41 cellular contexts compared by ENCODE assay signal in genomic region chr4:138374947-138375346, GRCh38.
"Had no signal": no experiment of that assay in that cellular context is flagged by ENCODE, and none has a peak within 500 bp of the region (broad histone marks: within the 10 kb centered on the region; RNA-seq: fewer than 3 reads in every experiment).

No MANE protein-coding gene starts in this region.

- H3K4me1 Mint-ChIP-seq: activated naive CD4-positive, alpha-beta T cell treated with anti-CD3 and anti-CD28 coated beads, Interleukin-2, amount 10 ng/mL, durations not matched to agents 7 days and 5 days; activated naive CD4-positive, alpha-beta T cell treated with anti-CD3 and anti-CD28 coated beads, Interleukin-2, amount 50 U/mL, for 24 hours; activated naive CD8-positive, alpha-beta T cell treated with anti-CD3 and anti-CD28 coated beads for 36 hours; activated naive CD8-positive, alpha-beta T cell treated with anti-CD3 and anti-CD28 coated beads, Interleukin-2, amount 10 ng/mL, durations not matched to agents 7 days and 5 days; activated naive CD8-positive, alpha-beta T cell treated with anti-CD3 and anti-CD28 coated beads, Interleukin-2, amount 50 U/mL, for 24 hours; activated T-helper 17 cell treated with anti-CD3 and anti-CD28 coated beads, Interleukin-2, amount 50 U/mL, for 72 hours; brain; central memory CD8-positive, alpha-beta T cell had no signal

- H3K36me3 ChIP-seq: adrenal gland, ascending aorta, brain microvascular endothelial cell, breast epithelium, cardiac muscle cell had no signal

- H3K4me3 Mint-ChIP-seq: activated naive CD4-positive, alpha-beta T cell treated with anti-CD3 and anti-CD28 coated beads for 36 hours; activated naive CD4-positive, alpha-beta T cell treated with anti-CD3 and anti-CD28 coated beads, Interleukin-2, amount 10 ng/mL, durations not matched to agents 7 days and 5 days; activated naive CD4-positive, alpha-beta T cell treated with anti-CD3 and anti-CD28 coated beads, Interleukin-2, amount 50 U/mL, for 24 hours; activated naive CD8-positive, alpha-beta T cell; activated naive CD8-positive, alpha-beta T cell treated with anti-CD3 and anti-CD28 coated beads for 36 hours; activated naive CD8-positive, alpha-beta T cell treated with anti-CD3 and anti-CD28 coated beads, Interleukin-2, amount 10 ng/mL, durations not matched to agents 7 days and 5 days; activated naive CD8-positive, alpha-beta T cell treated with anti-CD3 and anti-CD28 coated beads, Interleukin-2, amount 50 U/mL, for 24 hours; activated T-cell treated with anti-CD3 and anti-CD28 coated beads, Interleukin-2, amount 50 U/mL, for 24 hours; activated T-cell treated with anti-CD3 and anti-CD28 coated beads, Interleukin-2, amount 50 U/mL, for 4 hours; activated T-cell treated with anti-CD3 and anti-CD28 coated beads, Interleukin-2, amount 50 U/mL, for 72 hours; activated T-helper 1 cell treated with anti-CD3 and anti-CD28 coated beads, Interleukin-12 subunit alpha, Interleukin-12 subunit beta, Interleukin-2, Interleukin-4 antibody, amounts not matched to agents 30 ng/mL and 10 ng/mL and 1 ng/mL, durations not matched to agents 14 hours and 24 hours and 36 hours; activated T-helper 17 cell treated with anti-CD3 and anti-CD28 coated beads, Interleukin-2, amount 50 U/mL, for 72 hours; brain; central memory CD8-positive, alpha-beta T cell had no signal

- FAIRE-seq: astrocyte, bronchial epithelial cell had no signal

- H3K9me3 ChIP-seq: adrenal gland, body of pancreas had no signal

- H3K9me3 Mint-ChIP-seq: activated naive CD4-positive, alpha-beta T cell treated with anti-CD3 and anti-CD28 coated beads, Interleukin-2, amount 10 ng/mL, durations not matched to agents 7 days and 5 days; activated naive CD8-positive, alpha-beta T cell treated with anti-CD3 and anti-CD28 coated beads, Interleukin-2, amount 10 ng/mL, durations not matched to agents 7 days and 5 days; activated T-helper 1 cell treated with anti-CD3 and anti-CD28 coated beads, Interleukin-12 subunit alpha, Interleukin-12 subunit beta, Interleukin-2, Interleukin-4 antibody, amounts not matched to agents 30 ng/mL and 10 ng/mL and 1 ng/mL, durations not matched to agents 14 hours and 24 hours and 36 hours had no signal

- H3K27ac ChIP-seq: adrenal gland, ascending aorta, body of pancreas, brain microvascular endothelial cell, breast epithelium, cardiac muscle cell had no signal

- H3K36me3 Mint-ChIP-seq: activated naive CD4-positive, alpha-beta T cell treated with anti-CD3 and anti-CD28 coated beads, Interleukin-2, amount 10 ng/mL, durations not matched to agents 7 days and 5 days; activated naive CD4-positive, alpha-beta T cell treated with anti-CD3 and anti-CD28 coated beads, Interleukin-2, amount 50 U/mL, for 24 hours; activated naive CD4-positive, alpha-beta T cell treated with anti-CD3 and anti-CD28 coated beads, Interleukin-2, amount 50 U/mL, for 72 hours; activated naive CD8-positive, alpha-beta T cell; activated naive CD8-positive, alpha-beta T cell treated with anti-CD3 and anti-CD28 coated beads for 36 hours; activated naive CD8-positive, alpha-beta T cell treated with anti-CD3 and anti-CD28 coated beads, Interleukin-2, amount 10 ng/mL, durations not matched to agents 7 days and 5 days; brain had no signal

- ATAC-seq: activated naive CD4-positive, alpha-beta T cell treated with anti-CD3 and anti-CD28 coated beads, Interleukin-2, amount 50 U/mL, for 72 hours; activated naive CD8-positive, alpha-beta T cell treated with anti-CD3 and anti-CD28 coated beads, Interleukin-2, amount 50 U/mL, for 24 hours; activated T-cell treated with anti-CD3 and anti-CD28 coated beads, Interleukin-2, amount 50 U/mL, for 4 hours; activated T-cell treated with anti-CD3 and anti-CD28 coated beads, Interleukin-2, amount 50 U/mL, for 72 hours; activated T-helper 17 cell treated with anti-CD3 and anti-CD28 coated beads, Interleukin-2, amount 50 U/mL, for 72 hours; body of pancreas had no signal

- H3K27me3 ChIP-seq: adrenal gland, ascending aorta, body of pancreas, brain microvascular endothelial cell, breast epithelium, cardiac muscle cell had no signal

- H3K27ac Mint-ChIP-seq: activated naive CD4-positive, alpha-beta T cell treated with anti-CD3 and anti-CD28 coated beads for 36 hours; activated naive CD4-positive, alpha-beta T cell treated with anti-CD3 and anti-CD28 coated beads, Interleukin-2, amount 10 ng/mL, durations not matched to agents 7 days and 5 days; activated naive CD4-positive, alpha-beta T cell treated with anti-CD3 and anti-CD28 coated beads, Interleukin-2, amount 50 U/mL, for 24 hours; activated naive CD4-positive, alpha-beta T cell treated with anti-CD3 and anti-CD28 coated beads, Interleukin-2, amount 50 U/mL, for 72 hours; activated naive CD8-positive, alpha-beta T cell; activated naive CD8-positive, alpha-beta T cell treated with anti-CD3 and anti-CD28 coated beads for 36 hours; activated naive CD8-positive, alpha-beta T cell treated with anti-CD3 and anti-CD28 coated beads, Interleukin-2, amount 10 ng/mL, durations not matched to agents 7 days and 5 days; activated naive CD8-positive, alpha-beta T cell treated with anti-CD3 and anti-CD28 coated beads, Interleukin-2, amount 50 U/mL, for 24 hours; activated T-cell treated with anti-CD3 and anti-CD28 coated beads, Interleukin-2, amount 50 U/mL, for 24 hours; activated T-cell treated with anti-CD3 and anti-CD28 coated beads, Interleukin-2, amount 50 U/mL, for 72 hours; activated T-helper 1 cell treated with anti-CD3 and anti-CD28 coated beads, Interleukin-12 subunit alpha, Interleukin-12 subunit beta, Interleukin-2, Interleukin-4 antibody, amounts not matched to agents 30 ng/mL and 10 ng/mL and 1 ng/mL, durations not matched to agents 14 hours and 24 hours and 36 hours; activated T-helper 17 cell treated with anti-CD3 and anti-CD28 coated beads, Interleukin-2, amount 50 U/mL, for 72 hours; activated T-helper 2 cell treated with anti-CD3 and anti-CD28 coated beads, Interferon-gamma antibody, Interleukin-2, Interleukin-4, amounts not matched to agents 10 μg/mL and 5 μg/mL and 100 μg/mL, durations not matched to agents 14 hours and 24 hours and 36 hours; brain had no signal

- DNase-seq: activated effector memory CD4-positive, alpha-beta T cell treated with anti-CD3 and anti-CD28 coated beads, Interleukin-2, amount 50 U/mL, for 16 hours; activated effector memory CD4-positive, alpha-beta T cell treated with Interleukin-2 at 50 U/mL for 16 hours; activated gamma-delta T cell; activated gamma-delta T cell treated with Interleukin-2 at 50 U/mL for 16 hours; activated naive CD4-positive, alpha-beta T cell; activated naive CD4-positive, alpha-beta T cell treated with anti-CD3 and anti-CD28 coated beads for 36 hours; activated naive CD4-positive, alpha-beta T cell treated with anti-CD3 and anti-CD28 coated beads, Interleukin-2, amount 10 ng/mL, durations not matched to agents 7 days and 5 days; activated naive CD4-positive, alpha-beta T cell treated with anti-CD3 and anti-CD28 coated beads, Interleukin-2, amount 50 U/mL, for 16 hours; activated naive CD4-positive, alpha-beta T cell treated with Interleukin-2 at 50 U/mL for 16 hours; activated naive CD8-positive, alpha-beta T cell treated with anti-CD3 and anti-CD28 coated beads for 36 hours; activated naive CD8-positive, alpha-beta T cell treated with anti-CD3 and anti-CD28 coated beads, Interleukin-2, amount 10 ng/mL, durations not matched to agents 7 days and 5 days; activated naive CD8-positive, alpha-beta T cell treated with anti-CD3 and anti-CD28 coated beads, Interleukin-2, amount 50 U/mL, for 24 hours; activated T-cell treated with anti-CD3 and anti-CD28 coated beads for 4 hours; activated T-cell treated with anti-CD3 and anti-CD28 coated beads, Interleukin-2, amount 50 U/mL, for 1 hour; activated T-cell treated with anti-CD3 and anti-CD28 coated beads, Interleukin-2, amount 50 U/mL, for 24 hours; activated T-cell treated with anti-CD3 and anti-CD28 coated beads, Interleukin-2, amount 50 U/mL, for 4 hours; activated T-cell treated with anti-CD3 and anti-CD28 coated beads, Interleukin-2, amount 50 U/mL, for 48 hours; activated T-cell treated with anti-CD3 and anti-CD28 coated beads, Interleukin-2, amount 50 U/mL, for 72 hours; adrenal gland; amniotic stem cell; amygdala; anterior cingulate cortex; aorta; body of pancreas; brain microvascular endothelial cell; caudate nucleus; central memory CD4-positive, alpha-beta T cell; cerebellar nuclear complex had no signal

- H3K4me1 ChIP-seq: adrenal gland, ascending aorta, body of pancreas, breast epithelium had no signal

- H3K4me3 ChIP-seq: adrenal gland, ascending aorta, body of pancreas, breast epithelium, cardiac muscle cell had no signal

- H3K27me3 Mint-ChIP-seq: activated naive CD4-positive, alpha-beta T cell treated with anti-CD3 and anti-CD28 coated beads, Interleukin-2, amount 10 ng/mL, durations not matched to agents 7 days and 5 days; activated naive CD4-positive, alpha-beta T cell treated with anti-CD3 and anti-CD28 coated beads, Interleukin-2, amount 50 U/mL, for 24 hours; activated naive CD8-positive, alpha-beta T cell; activated naive CD8-positive, alpha-beta T cell treated with anti-CD3 and anti-CD28 coated beads for 36 hours; activated naive CD8-positive, alpha-beta T cell treated with anti-CD3 and anti-CD28 coated beads, Interleukin-2, amount 50 U/mL, for 24 hours; activated T-cell treated with anti-CD3 and anti-CD28 coated beads, Interleukin-2, amount 50 U/mL, for 24 hours; activated T-helper 17 cell treated with anti-CD3 and anti-CD28 coated beads, Interleukin-2, amount 50 U/mL, for 72 hours; central memory CD8-positive, alpha-beta T cell had no signal
